Comparison of ENCODE assay signal across 18 cellular contexts in genomic region chr10:91630592-91630991, GRCh38. TPM values are rescaled to one million over a fixed set of nuclear protein-coding genes. Genes with fewer than 3 reads are reported as not detected.
DNase-seq lines count a peak whose midpoint lies in the region; ATAC-seq and TF ChIP-seq lines count a peak whose summit lies in the region.
"Had no signal": no experiment of that assay in that cellular context is flagged by ENCODE, and none has a peak within 500 bp of the region (broad histone marks: within the 10 kb centered on the region; RNA-seq: fewer than 3 reads in every experiment).

No MANE protein-coding gene starts in this region.

- peaks cover 0 to 13% (median 0%) of the 10 kb centered on the region in 4 donors for H3K36me3 ChIP-seq in right lobe of liver
- H3K36me3 ChIP-seq in skeletal muscle tissue (ENCODE audit: control insufficient read depth in 3 of 3, insufficient read depth in 3 of 3, low read length in 3 of 3) = peaks cover 24 to 34% (median 33%) of the 10 kb centered on the region in 3 donors

- H3K27me3 Mint-ChIP-seq in HFFc6 (ENCODE audit: insufficient read depth) = peaks cover 1% of the 10 kb centered on the region

- no peaks in the 10 kb centered on the region for H3K27me3 ChIP-seq in dorsolateral prefrontal cortex
- H3K27me3 ChIP-seq in right lobe of liver = no peaks in the 10 kb centered on the region
- no peaks in the 10 kb centered on the region for H3K27me3 ChIP-seq in skeletal muscle tissue (ENCODE audit: control insufficient read depth in 3 of 3, insufficient read depth in 3 of 3, low read length in 3 of 3)

- H3K4me1 ChIP-seq in right lobe of liver = peaks cover 0 to 51% (median 2%) of the 10 kb centered on the region in 4 donors
- H3K4me1 ChIP-seq in skeletal muscle tissue (ENCODE audit: control insufficient read depth in 3 of 3, insufficient read depth in 3 of 3, low read length in 3 of 3) = peaks cover 6 to 26% (median 9%) of the 10 kb centered on the region in 3 donors

- peak overlapping the region; percentile 93 to 98 (median 94) for H3K9ac ChIP-seq in skeletal muscle tissue (ENCODE audit: low read depth in 1 of 3, low read length in 3 of 3)

- no peaks in the 10 kb centered on the region for H3K9me3 ChIP-seq in right lobe of liver
- H3K9me3 ChIP-seq in skeletal muscle tissue (ENCODE audit: control insufficient read depth in 3 of 3, low read length in 3 of 3) = no peaks in the 10 kb centered on the region

- peaks cover 47% of the 10 kb centered on the region for H3K36me3 Mint-ChIP-seq in HFFc6 (ENCODE audit: low read depth)

- WGBS in right lobe of liver (ENCODE audit: insufficient coverage, low coverage, low lambda C conversion rate, missing lambda C conversion rate) = 31% methylated on average over 10 of the region's 10 CpGs

- peaks cover 84% of the 10 kb centered on the region for H3K4me1 Mint-ChIP-seq in HFFc6 (ENCODE audit: low read depth)

- TF ChIP-seq CTCF in HFFc6 (IDR thresholded peaks at IDR 0.05) (no peak), dorsolateral prefrontal cortex (IDR thresholded peaks at IDR 0.05 in 54 of 56, conservative IDR thresholded peaks at IDR 0.05 in 2 of 56; ENCODE audit: low read depth in 1 of 56, partially characterized antibody in 56 of 56) (no peak), right lobe of liver (IDR thresholded peaks at IDR 0.05) (no peak)

- no peak for TF ChIP-seq POLR2A in right lobe of liver (IDR thresholded peaks at IDR 0.05)

- intact Hi-C loops in dorsolateral prefrontal cortex (cut with DNase I) (loop anchor here (5.0 to 10.0 kb wide), 6 partner anchors 164 to 756 kb away; partner anchors contain the start of genes BTAF1 (in 1 of the 2), FGFBP3 (in 1 of the 2), RPP30 (in 1 of the 2) and TNKS2 (in 1 of the 2)), right lobe of liver (cut with DNase I) (loop anchor here (5.0 to 10.0 kb wide), 3 partner anchors 73 to 136 kb away; no protein-coding TSS in a partner anchor)

- peak overlapping the region in 55 of 59 donors; percentile 3 to 93 (median 76) for H3K4me3 ChIP-seq in dorsolateral prefrontal cortex
- peak overlapping the region; percentile 61 to 80 (median 78) for H3K4me3 ChIP-seq in right lobe of liver
- peak overlapping the region; percentile 71 to 95 (median 89) for H3K4me3 ChIP-seq in skeletal muscle tissue (ENCODE audit: low read length in 3 of 3)

- H3K27ac ChIP-seq in dorsolateral prefrontal cortex (peak overlapping the region in 29 of 59 donors; percentile 9 to 92 (median 48)), right lobe of liver (peak overlapping the region; percentile 80 to 83 (median 82)), skeletal muscle tissue (ENCODE audit: low read depth, low read length) (peak overlapping the region; percentile 98)
- H3K27ac ChIP-seq: epithelial cell of prostate had no signal

- H3K4me3 Mint-ChIP-seq in HFFc6 = peak overlapping the region; percentile 97
- H3K4me3 Mint-ChIP-seq: activated CD4-positive, alpha-beta memory T cell treated with anti-CD3 and anti-CD28 coated beads, Interleukin-2, amount 10 ng/mL, durations not matched to agents 7 days and 5 days; H9 had no signal

- DNase-seq in HFFc6 = no peak
- no peak for DNase-seq in dorsolateral prefrontal cortex
- DNase-seq in right lobe of liver = no peak
- DNase-seq in cortex of kidney (lab: John Stamatoyannopoulos, UW) = no peak
- DNase-seq in NCI-H1092 treated with DMSO at 0.1 percent for 48 hours (lab: John Stamatoyannopoulos, UW) = no peak
- no peak for DNase-seq in stimulated activated CD4-positive, alpha-beta T cell treated with anti-CD3 and anti-CD28 coated beads, Interleukin-2, amount 100 ng/mL, for 24 hours
- no peak for DNase-seq in activated effector memory CD4-positive, alpha-beta T cell treated with Interleukin-2 at 50 U/mL for 16 hours
- DNase-seq: activated CD4-positive, alpha-beta memory T cell treated with anti-CD3 and anti-CD28 coated beads, Interleukin-2, amount 10 ng/mL, durations not matched to agents 7 days and 5 days; amniotic stem cell; DMS 273 treated with DMSO at 0.1 percent for 48 hours; H9; Kasumi-1; left colon; NCI-H82; posterior cingulate gyrus had no signal

- H3K27ac Mint-ChIP-seq in HFFc6 = no peak overlapping the region
- H3K27ac Mint-ChIP-seq: activated CD4-positive, alpha-beta memory T cell treated with anti-CD3 and anti-CD28 coated beads, Interleukin-2, amount 10 ng/mL, durations not matched to agents 7 days and 5 days; H9 had no signal

- no peak for ATAC-seq in right lobe of liver
- ATAC-seq: left colon, Panc1 had no signal

- H3K9me3 Mint-ChIP-seq in HFFc6 = no peaks in the 10 kb centered on the region; the same call in 1 of the 2 replicates
- H3K9me3 Mint-ChIP-seq: activated CD4-positive, alpha-beta memory T cell treated with anti-CD3 and anti-CD28 coated beads, Interleukin-2, amount 10 ng/mL, durations not matched to agents 7 days and 5 days; H9 had no signal

RNA-seq across cellular contexts. Expression of gene PPP1R3C, which starts 2.3 kb away (rescaled TPM):
- total RNA-seq in HFFc6 (2021; fragmentation: NEBNext Ultra II Directional; extraction: Animal tissue kit (Norgen Biotek cat#: 25700)) = 10 to 100 TPM; 33.7 to 66.0 (median 39.9) TPM
- total RNA-seq in dorsolateral prefrontal cortex = 100 to 1,000 TPM in 2 of 120 experiments, 10 to 100 TPM in 118; 20.8 to 122 (median 43.9) TPM
- total RNA-seq in right lobe of liver = 100 to 1,000 TPM in 2 of 6 experiments, 10 to 100 TPM in 4; 24.7 to 158 (median 51.3) TPM
- total RNA-seq in skeletal muscle tissue = 218 TPM
